Comparison of ENCODE assay signal across 8 cellular contexts in the genomic region with DNA sequence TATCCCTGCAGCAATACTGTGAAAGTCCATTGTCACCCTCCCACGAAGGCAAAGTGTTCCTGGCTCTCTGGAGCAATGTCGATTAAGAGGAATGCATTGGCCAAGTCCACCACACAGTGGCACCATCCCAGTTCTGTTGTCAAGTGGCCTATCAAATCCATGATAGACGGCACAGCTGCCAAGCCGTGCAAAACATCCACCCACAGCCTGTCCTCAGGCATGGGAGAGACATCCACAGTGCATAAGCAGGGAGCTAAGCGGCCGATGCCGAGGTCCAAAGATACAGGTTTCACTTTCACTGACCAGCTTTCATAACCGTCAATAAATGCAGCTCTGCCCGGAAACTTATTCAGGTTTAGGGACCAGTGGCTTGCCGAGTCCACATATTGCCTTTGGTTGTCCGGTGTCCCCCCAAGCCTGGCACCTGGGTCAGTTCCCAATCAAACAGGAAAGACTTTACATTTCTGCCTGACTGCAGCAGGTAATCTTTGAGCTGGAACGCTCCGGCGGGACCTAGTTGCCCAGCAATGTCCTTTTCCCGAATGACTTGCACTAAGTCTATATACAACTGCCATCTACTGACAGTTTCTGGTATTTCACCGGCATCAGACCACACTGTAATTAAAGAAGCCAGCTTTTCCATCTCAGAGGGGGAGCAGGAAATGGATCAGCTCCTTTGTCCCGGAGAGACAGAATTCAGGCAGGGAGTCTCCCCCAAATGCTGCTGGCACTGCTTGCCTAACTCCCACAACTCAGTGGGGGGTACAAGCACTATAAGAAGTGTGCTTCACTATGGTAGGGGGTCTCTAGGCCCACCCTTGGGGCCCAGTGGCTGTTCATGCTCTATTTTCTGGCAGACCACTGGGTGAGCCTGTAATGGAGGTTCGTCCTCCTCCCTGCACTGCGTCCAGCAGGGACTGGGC. TPM values are rescaled to one million over a fixed set of nuclear protein-coding genes. Genes with fewer than 3 reads are reported as not detected.
DNase-seq lines count a peak whose midpoint lies in the region; ATAC-seq and TF ChIP-seq lines count a peak whose summit lies in the region.

No MANE protein-coding gene starts in this region.

- peak overlapping the region; percentile 65 for H2AFZ ChIP-seq in Karpas-422 (ENCODE audit: low read length)

- no peaks in the 10 kb centered on the region for H3K9me3 ChIP-seq in CD4-positive, CD25-positive, alpha-beta regulatory T cell (ENCODE audit: control insufficient read depth in 2 of 2, low read length in 2 of 2)
- no peaks in the 10 kb centered on the region for H3K9me3 ChIP-seq in Karpas-422 (ENCODE audit: low read length)
- no peaks in the 10 kb centered on the region for H3K9me3 ChIP-seq in Panc1 (ENCODE audit: control insufficient read depth, insufficient read depth, low read depth, low read length)
- H3K9me3 ChIP-seq in muscle layer of duodenum (ENCODE audit: control insufficient read depth in 1 of 2, low read length in 2 of 2), result no peaks in the 10 kb centered on the region
- H3K9me3 ChIP-seq in stomach, result no peaks in the 10 kb centered on the region

- CTCF ChIA-PET in Panc1 (lab: Charles Lee), result interaction anchor here (0.6 to 1.6 kb wide), 12 partner anchors 22 to 584 kb away, joined by 3 to 11 read pairs (median 3); a partner anchor contains a TSS

- in situ Hi-C loops in Panc1 (cut with HindIII; ENCODE audit: low pct_unique_long_range_greater_than_20kb, low sequenced_read_pairs), result no loop called here

- TF ChIP-seq CTCF in GM20000 (IDR thresholded peaks at IDR 0.05; ENCODE audit: extremely low read depth, missing control alignments), result peak; percentile 49
- peak; percentile 80 for TF ChIP-seq CTCF in Panc1 (IDR thresholded peaks at IDR 0.05)
- peak in 6 of 7 experiments; percentile 18 to 95 (median 92) for TF ChIP-seq CTCF in stomach (IDR thresholded peaks at IDR 0.05)

- no peaks in the 10 kb centered on the region for H4K20me1 ChIP-seq in Karpas-422 (ENCODE audit: insufficient read depth, low read depth, low read length)

- H3K4me1 ChIP-seq in CD4-positive, CD25-positive, alpha-beta regulatory T cell (ENCODE audit: control insufficient read depth, insufficient read depth, low read length, poor library complexity, severe bottlenecking), result peaks cover 13% of the 10 kb centered on the region
- H3K4me1 ChIP-seq in Karpas-422 (ENCODE audit: low read length), result peaks cover 20% of the 10 kb centered on the region
- H3K4me1 ChIP-seq in Panc1 (ENCODE audit: control insufficient read depth, insufficient read depth, low read length), result peaks cover 42% of the 10 kb centered on the region
- peaks cover 13 to 33% of the 10 kb centered on the region in 2 donors for H3K4me1 ChIP-seq in muscle layer of duodenum (ENCODE audit: control insufficient read depth in 1 of 2, insufficient read depth in 2 of 2, low read length in 2 of 2)
- peaks cover 31 to 62% (median 45%) of the 10 kb centered on the region in 4 donors for H3K4me1 ChIP-seq in stomach

- H3K27ac ChIP-seq in CD4-positive, CD25-positive, alpha-beta regulatory T cell (ENCODE audit: insufficient read depth, low read length, poor library complexity, severe bottlenecking), result no peak overlapping the region
- H3K27ac ChIP-seq in Karpas-422 (ENCODE audit: low read length) (no peak overlapping the region), Panc1 (ENCODE audit: low read length) (peak overlapping the region; percentile 97), muscle layer of duodenum (ENCODE audit: low read length) (peak overlapping the region; percentile 92), stomach (peak overlapping the region; percentile 77 to 92 (median 89))

- peaks cover 8 to 49% (median 23%) of the 10 kb centered on the region in 4 donors for H3K4me1 Mint-ChIP-seq in CD4-positive, CD25-positive, alpha-beta regulatory T cell
- H3K4me1 Mint-ChIP-seq in activated T-helper 1 cell treated with anti-CD3 and anti-CD28 coated beads, Interleukin-12 subunit alpha, Interleukin-12 subunit beta, Interleukin-2, Interleukin-4 antibody, amounts not matched to agents 30 ng/mL and 10 ng/mL and 1 ng/mL, durations not matched to agents 14 hours and 24 hours and 36 hours (ENCODE audit: low read depth), result peaks cover 25% of the 10 kb centered on the region

- H3K27me3 Mint-ChIP-seq in CD4-positive, CD25-positive, alpha-beta regulatory T cell, result no peaks in the 10 kb centered on the region
- H3K27me3 Mint-ChIP-seq in activated T-helper 1 cell treated with anti-CD3 and anti-CD28 coated beads, Interleukin-12 subunit alpha, Interleukin-12 subunit beta, Interleukin-2, Interleukin-4 antibody, amounts not matched to agents 30 ng/mL and 10 ng/mL and 1 ng/mL, durations not matched to agents 14 hours and 24 hours and 36 hours (ENCODE audit: insufficient read depth), result no peaks in the 10 kb centered on the region

- 3 to 9% (median 4%) methylated on average over 19 of the region's 19 CpGs for WGBS in stomach, 5 donors

- H3K27me3 ChIP-seq in CD4-positive, CD25-positive, alpha-beta regulatory T cell (ENCODE audit: control insufficient read depth, insufficient read depth, low read length), result no peaks in the 10 kb centered on the region
- H3K27me3 ChIP-seq in Karpas-422 (ENCODE audit: low read length) (no peaks in the 10 kb centered on the region), Panc1 (ENCODE audit: control insufficient read depth, insufficient read depth, low read length) (no peaks in the 10 kb centered on the region), muscle layer of duodenum (ENCODE audit: low read depth, low read length) (no peaks in the 10 kb centered on the region), stomach (no peaks in the 10 kb centered on the region)

- peaks cover 27% of the 10 kb centered on the region for H3K79me2 ChIP-seq in Karpas-422 (ENCODE audit: low read length)

- DNase-seq in CD4-positive, CD25-positive, alpha-beta regulatory T cell, result peak; percentile 46 to 84 (median 62)
- DNase-seq in GM20000 (ENCODE audit: low spot score) (peak; percentile 73), Karpas-422 (peak; percentile 89), Panc1 (ENCODE audit: low read depth, low spot score) (peak; percentile 75), fibroblast of gingiva (ENCODE audit: low read depth) (peak; percentile 84), stomach (peak; percentile 81)
- DNase-seq in activated T-helper 1 cell treated with anti-CD3 and anti-CD28 coated beads, Interleukin-12 subunit alpha, Interleukin-12 subunit beta, Interleukin-2, Interleukin-4 antibody, amounts not matched to agents 30 ng/mL and 10 ng/mL and 1 ng/mL, durations not matched to agents 14 hours and 24 hours and 36 hours (ENCODE audit: low spot score), result peak; percentile 48

- no peak for TF ChIP-seq EP300 in stomach (IDR thresholded peaks at IDR 0.05)

- H3K36me3 Mint-ChIP-seq in CD4-positive, CD25-positive, alpha-beta regulatory T cell, result peaks cover 9% of the 10 kb centered on the region
- H3K36me3 Mint-ChIP-seq in activated T-helper 1 cell treated with anti-CD3 and anti-CD28 coated beads, Interleukin-12 subunit alpha, Interleukin-12 subunit beta, Interleukin-2, Interleukin-4 antibody, amounts not matched to agents 30 ng/mL and 10 ng/mL and 1 ng/mL, durations not matched to agents 14 hours and 24 hours and 36 hours (ENCODE audit: low read depth), result peaks cover 6% of the 10 kb centered on the region

- H3K27ac Mint-ChIP-seq in CD4-positive, CD25-positive, alpha-beta regulatory T cell, result peak overlapping the region in 2 of 3 donors; percentile 49 to 88
- peak overlapping the region; percentile 72 for H3K27ac Mint-ChIP-seq in activated T-helper 1 cell treated with anti-CD3 and anti-CD28 coated beads, Interleukin-12 subunit alpha, Interleukin-12 subunit beta, Interleukin-2, Interleukin-4 antibody, amounts not matched to agents 30 ng/mL and 10 ng/mL and 1 ng/mL, durations not matched to agents 14 hours and 24 hours and 36 hours

- ATAC-seq in CD4-positive, CD25-positive, alpha-beta regulatory T cell (ENCODE audit: low read depth in 2 of 2), result peak; percentile 66 to 70
- ATAC-seq in Panc1, result peak; percentile 78

- intact Hi-C loops in Panc1 (cut with micrococcal nuclease; ENCODE audit: unreplicated experiment) (loop anchor here (2.0 to 10.0 kb wide), 2 partner anchors 135 to 451 kb away; no protein-coding TSS in a partner anchor), stomach (cut with DNase I; ENCODE audit: low total_unique reads) (no loop called here)
- intact Hi-C loops in activated T-helper 1 cell treated with anti-CD3 and anti-CD28 coated beads, Interleukin-12 subunit alpha, Interleukin-12 subunit beta, Interleukin-2, Interleukin-4 antibody, amounts not matched to agents 30 ng/mL and 10 ng/mL and 1 ng/mL, durations not matched to agents 14 hours and 24 hours and 36 hours (cut with micrococcal nuclease), result loop anchor here (1.0 to 10.0 kb wide), 6 partner anchors 87 to 1171 kb away; no protein-coding TSS in a partner anchor

- no TSS peak for BruUV-seq in Panc1 (replicated peaks; lab: Mats Ljungman, UMichigan)

- no peak for TF ChIP-seq POLR2A in stomach (IDR thresholded peaks at IDR 0.05)

- peak overlapping the region; percentile 69 for H3K9ac ChIP-seq in Karpas-422 (ENCODE audit: low read length)

- peak overlapping the region; percentile 75 to 92 (median 90) for H3K4me3 Mint-ChIP-seq in CD4-positive, CD25-positive, alpha-beta regulatory T cell
- peak overlapping the region; percentile 86 for H3K4me3 Mint-ChIP-seq in activated T-helper 1 cell treated with anti-CD3 and anti-CD28 coated beads, Interleukin-12 subunit alpha, Interleukin-12 subunit beta, Interleukin-2, Interleukin-4 antibody, amounts not matched to agents 30 ng/mL and 10 ng/mL and 1 ng/mL, durations not matched to agents 14 hours and 24 hours and 36 hours

- no peaks in the 10 kb centered on the region for H3K9me2 ChIP-seq in Karpas-422 (replicated peaks; ENCODE audit: insufficient read depth, low read length)

- no peaks in the 10 kb centered on the region for H3K36me3 ChIP-seq in CD4-positive, CD25-positive, alpha-beta regulatory T cell (ENCODE audit: control insufficient read depth, insufficient read depth, low read length)
- H3K36me3 ChIP-seq in Karpas-422 (ENCODE audit: insufficient read depth, low read length), result no peaks in the 10 kb centered on the region
- no peaks in the 10 kb centered on the region for H3K36me3 ChIP-seq in Panc1 (ENCODE audit: control insufficient read depth, insufficient read depth, low read length)
- H3K36me3 ChIP-seq in muscle layer of duodenum (ENCODE audit: control insufficient read depth in 1 of 2, insufficient read depth in 2 of 2, low read length in 2 of 2), result peaks cover 4 to 9% of the 10 kb centered on the region in 2 donors
- peaks cover 0 to 19% (median 17%) of the 10 kb centered on the region in 4 donors for H3K36me3 ChIP-seq in stomach

- POLR2A ChIA-PET in Panc1 (lab: Charles Lee), result interaction anchor here (0.5 to 0.8 kb wide), 5 partner anchors 21 to 594 kb away, joined by 3 read pairs; a partner anchor contains a TSS

- H3K9me3 Mint-ChIP-seq in CD4-positive, CD25-positive, alpha-beta regulatory T cell, result no peaks in the 10 kb centered on the region
- no peaks in the 10 kb centered on the region for H3K9me3 Mint-ChIP-seq in activated T-helper 1 cell treated with anti-CD3 and anti-CD28 coated beads, Interleukin-12 subunit alpha, Interleukin-12 subunit beta, Interleukin-2, Interleukin-4 antibody, amounts not matched to agents 30 ng/mL and 10 ng/mL and 1 ng/mL, durations not matched to agents 14 hours and 24 hours and 36 hours

- H3K4me2 ChIP-seq in Karpas-422 (ENCODE audit: low read depth, low read length, poor library complexity, severe bottlenecking), result peak overlapping the region; percentile 89

- peak overlapping the region; percentile 80 for H3K4me3 ChIP-seq in CD4-positive, CD25-positive, alpha-beta regulatory T cell (ENCODE audit: low read depth, low read length)
- H3K4me3 ChIP-seq in Karpas-422 (ENCODE audit: low read length) (peak overlapping the region; percentile 72), Panc1 (ENCODE audit: low read depth in 2 of 2, low read length in 2 of 2) (peak overlapping the region; percentile 58 to 76), muscle layer of duodenum (ENCODE audit: low read depth in 1 of 2, low read length in 2 of 2) (peak overlapping the region; percentile 78 to 94), stomach (peak overlapping the region; percentile 49 to 59 (median 54))

RNA-seq across cellular contexts. Expression of a gene that starts 6.3 kb away (rescaled TPM):
- 2.3 TPM for total RNA-seq in CD4-positive, CD25-positive, alpha-beta regulatory T cell
- polyA plus RNA-seq in CD4-positive, CD25-positive, alpha-beta regulatory T cell, result 1 to 10 TPM; 1.5 to 3.6 (median 3.1) TPM
- total RNA-seq in Karpas-422 (2014; rRNA removed; shearing (Covaris generic); ENCODE audit: low replicate concordance), result 4.5 and 5.1 TPM in 2 replicates
- total RNA-seq in Panc1 (2021; ENCODE audit: unreplicated experiment) (7.0 TPM), stomach (10 to 100 TPM in 1 of 5 donors, 1 to 10 TPM in 4; 2.3 to 31.2 (median 4.6) TPM)
- 3.7 TPM for polyA plus RNA-seq in Panc1 (2012; ENCODE audit: insufficient read length)
- 2.9 and 3.3 TPM in 2 replicates for total RNA-seq in activated T-helper 1 cell treated with anti-CD3 and anti-CD28 coated beads, Interleukin-12 subunit alpha, Interleukin-12 subunit beta, Interleukin-2, Interleukin-4 antibody, amounts not matched to agents 30 ng/mL and 10 ng/mL and 1 ng/mL, durations not matched to agents 14 hours and 24 hours and 36 hours
- 1 to 10 TPM in 2 of 3 donors, under 1 TPM in 1; 0.61 to 1.6 (median 1.0) TPM for polyA plus RNA-seq in stomach

RNA-seq across cellular contexts. Expression of a gene that starts 20.1 kb away (rescaled TPM):
- 0.52 TPM for total RNA-seq in CD4-positive, CD25-positive, alpha-beta regulatory T cell
- under 1 TPM in 1 of 4 donors, not detected in 3; 0.34 TPM for polyA plus RNA-seq in CD4-positive, CD25-positive, alpha-beta regulatory T cell
- total RNA-seq in Karpas-422 (2014; rRNA removed; shearing (Covaris generic); ENCODE audit: low replicate concordance), result 4.0 and 4.2 TPM in 2 replicates
- total RNA-seq in Panc1 (2021; ENCODE audit: unreplicated experiment), result 10.4 TPM
- polyA plus RNA-seq in Panc1 (2012; ENCODE audit: insufficient read length), result 10.2 TPM
- total RNA-seq in activated T-helper 1 cell treated with anti-CD3 and anti-CD28 coated beads, Interleukin-12 subunit alpha, Interleukin-12 subunit beta, Interleukin-2, Interleukin-4 antibody, amounts not matched to agents 30 ng/mL and 10 ng/mL and 1 ng/mL, durations not matched to agents 14 hours and 24 hours and 36 hours, result 1.0 and 1.2 TPM in 2 replicates
- 10 to 100 TPM in 2 of 5 donors, 1 to 10 TPM in 3; 2.3 to 13.4 (median 9.9) TPM for total RNA-seq in stomach
- 1 to 10 TPM; 2.7 to 8.2 (median 5.3) TPM for polyA plus RNA-seq in stomach

RNA-seq across cellular contexts. Expression of a gene that starts 43.5 kb away (rescaled TPM):
- total RNA-seq in CD4-positive, CD25-positive, alpha-beta regulatory T cell, result 2.7 TPM
- 1 to 10 TPM; 1.2 to 2.2 (median 1.7) TPM for polyA plus RNA-seq in CD4-positive, CD25-positive, alpha-beta regulatory T cell
- total RNA-seq in Karpas-422 (2014; rRNA removed; shearing (Covaris generic); ENCODE audit: low replicate concordance), result 9.3 and 12.0 TPM in 2 replicates
- total RNA-seq in Panc1 (2021; ENCODE audit: unreplicated experiment), result 3.2 TPM
- 0.99 TPM for polyA plus RNA-seq in Panc1 (2012; ENCODE audit: insufficient read length)
- 5.6 and 5.7 TPM in 2 replicates for total RNA-seq in activated T-helper 1 cell treated with anti-CD3 and anti-CD28 coated beads, Interleukin-12 subunit alpha, Interleukin-12 subunit beta, Interleukin-2, Interleukin-4 antibody, amounts not matched to agents 30 ng/mL and 10 ng/mL and 1 ng/mL, durations not matched to agents 14 hours and 24 hours and 36 hours
- 10 to 100 TPM in 1 of 5 donors, 1 to 10 TPM in 4; 1.4 to 10.5 (median 7.1) TPM for total RNA-seq in stomach
- 1 to 10 TPM; 1.1 to 1.8 (median 1.7) TPM for polyA plus RNA-seq in stomach

Comparison
In these comparisons a context has a peak if more than half of its experiments do, and no peak if none do; other contexts are left out.
1. H3K27ac ChIP-seq: peak in Panc1 (single experiment), muscle layer of duodenum (single experiment) and stomach (5 of 5); none in CD4-positive, CD25-positive, alpha-beta regulatory T cell (single experiment) and Karpas-422 (single experiment).
2. Peak in every context shown above with its lines, with median percentiles within 50 percentile points of each other: DNase-seq, H3K4me3 ChIP-seq and CTCF ChIP-seq.